In the genomic region with DNA sequence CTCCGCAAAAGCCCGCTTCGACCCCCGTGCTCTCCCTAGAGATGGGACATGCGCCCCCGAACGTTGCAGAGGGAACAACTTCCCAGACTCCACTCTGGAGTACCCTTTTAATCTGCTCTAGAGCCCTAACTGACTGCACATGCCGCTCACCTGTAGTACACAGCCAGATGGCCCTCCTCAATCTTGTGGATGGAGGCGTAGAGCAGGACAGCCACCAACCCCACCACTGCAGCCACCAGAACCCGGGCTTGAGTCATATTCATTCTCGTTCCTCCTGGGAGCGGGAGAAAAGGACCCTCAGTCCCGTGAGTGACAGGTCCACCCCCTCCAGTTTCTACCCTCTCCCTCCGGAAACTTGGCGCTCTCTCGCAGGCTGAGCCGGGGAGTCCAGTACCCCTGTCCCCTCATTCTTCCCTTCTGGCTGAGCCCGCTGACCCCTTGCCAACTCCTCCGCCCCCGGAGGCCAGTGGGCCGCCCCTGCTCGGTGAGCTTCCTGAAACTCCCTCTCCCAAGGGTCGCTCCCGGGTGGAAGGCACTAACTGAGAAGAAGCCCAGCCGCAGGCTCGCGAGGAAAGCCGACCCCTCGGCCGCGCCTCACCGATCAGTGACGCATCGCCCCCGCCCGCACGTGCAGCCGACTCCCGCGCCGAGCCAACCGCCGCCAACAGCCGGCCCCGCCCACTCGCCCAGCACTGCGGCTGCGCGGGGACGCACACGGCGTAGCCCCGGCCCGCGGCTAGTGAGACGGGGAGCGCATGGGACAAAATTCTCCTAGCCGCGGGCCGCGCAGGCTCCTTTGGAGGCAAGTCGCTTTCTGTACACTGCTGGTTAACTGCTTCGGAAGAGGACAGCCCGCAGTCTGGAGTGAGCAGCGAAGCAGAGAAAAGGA, we compare ENCODE assay signal across 8 cellular contexts. TPM values are rescaled to one million over a fixed set of nuclear protein-coding genes. Genes with fewer than 3 reads are reported as not detected.
A peak's percentile ranks its signal among the peaks of the same experiment; 100 is the strongest.
DNase-seq lines count a peak whose midpoint lies in the region; ATAC-seq and TF ChIP-seq lines count a peak whose summit lies in the region.

A gene (minus strand): TSS at position 666 of the 889 bp plus-strand sequence. CDS start 403 bp downstream, at position 263.

- peaks cover 63% of the 10 kb centered on the region for H3K4me1 Mint-ChIP-seq in activated naive CD8-positive, alpha-beta T cell (ENCODE audit: low read depth)
- H3K4me1 Mint-ChIP-seq in glutamatergic neuron (ENCODE audit: low read depth, unreplicated experiment): peaks cover 9% of the 10 kb centered on the region
- peaks cover 29% of the 10 kb centered on the region for H3K4me1 Mint-ChIP-seq in osteocyte (ENCODE audit: unreplicated experiment)

- H3K4me3 ChIP-seq in GM08714 (ENCODE audit: low read length) (peak within 1 kb of the TSS; percentile 97), thoracic aorta (peak within 1 kb of the TSS; percentile 96)

- peaks cover 4% of the 10 kb centered on the region for H3K36me3 Mint-ChIP-seq in activated naive CD8-positive, alpha-beta T cell
- H3K36me3 Mint-ChIP-seq in glutamatergic neuron (ENCODE audit: unreplicated experiment) (no peaks in the 10 kb centered on the region), osteocyte (ENCODE audit: unreplicated experiment) (peaks cover 10% of the 10 kb centered on the region)

- TF ChIP-seq CTCF in glutamatergic neuron (IDR thresholded peaks at IDR 0.05; ENCODE audit: partially characterized antibody, unreplicated experiment) (no peak), osteocyte (IDR thresholded peaks at IDR 0.05) (no peak), thoracic aorta (IDR thresholded peaks at IDR 0.05) (no peak)

- no peaks in the 10 kb centered on the region for H3K27me3 ChIP-seq in thoracic aorta (replicated peaks; ENCODE audit: insufficient read depth)

- H3K9me3 Mint-ChIP-seq in activated naive CD8-positive, alpha-beta T cell (ENCODE audit: low read depth): no peaks in the 10 kb centered on the region
- H3K9me3 Mint-ChIP-seq in glutamatergic neuron (ENCODE audit: unreplicated experiment) (peaks cover 7% of the 10 kb centered on the region), osteocyte (ENCODE audit: unreplicated experiment) (no peaks in the 10 kb centered on the region)

- peak within 1 kb of the TSS; percentile 99 for H3K27ac Mint-ChIP-seq in activated naive CD8-positive, alpha-beta T cell
- H3K27ac Mint-ChIP-seq in glutamatergic neuron (ENCODE audit: unreplicated experiment): peak within 1 kb of the TSS; percentile 94
- H3K27ac Mint-ChIP-seq in osteocyte (ENCODE audit: unreplicated experiment): peak within 1 kb of the TSS; percentile 93

- DNase-seq in NCI-H1092 treated with DMSO at 0.1 percent for 48 hours (lab: John Stamatoyannopoulos, UW): peak; percentile 84
- peak; percentile 88 for DNase-seq in SKM-1 treated with dmso at 0.1 percent for 144 hours (lab: John Stamatoyannopoulos, UW; ENCODE audit: unreplicated experiment)
- DNase-seq in glutamatergic neuron: peak; percentile 98
- peak; percentile 97 for DNase-seq in osteocyte (ENCODE audit: extremely low spot score, unreplicated experiment)
- peak; percentile 70 for DNase-seq in thoracic aorta (ENCODE audit: low spot score)

- no peaks in the 10 kb centered on the region for H3K27me3 Mint-ChIP-seq in activated naive CD8-positive, alpha-beta T cell
- peaks cover 3% of the 10 kb centered on the region for H3K27me3 Mint-ChIP-seq in glutamatergic neuron (ENCODE audit: unreplicated experiment)
- no peaks in the 10 kb centered on the region for H3K27me3 Mint-ChIP-seq in osteocyte (ENCODE audit: unreplicated experiment)

- ATAC-seq in HG02588 (IDR thresholded peaks at IDR 0.05; ENCODE audit: unreplicated experiment) (peak; percentile 88), thoracic aorta (ENCODE audit: insufficient number of reproducible peaks, low FRiP score, low read depth) (peak; percentile 91)

- H3K36me3 ChIP-seq in thoracic aorta: no peaks in the 10 kb centered on the region

- no peaks in the 10 kb centered on the region for H3K9me3 ChIP-seq in thoracic aorta

- H3K27ac ChIP-seq in thoracic aorta: peak within 1 kb of the TSS; percentile 83 to 92

- peaks cover 8 to 22% of the 10 kb centered on the region in 2 donors for H3K4me1 ChIP-seq in thoracic aorta (ENCODE audit: control insufficient read depth in 1 of 2, low read depth in 2 of 2)

- peak within 1 kb of the TSS; percentile 100 for H3K4me3 Mint-ChIP-seq in activated naive CD8-positive, alpha-beta T cell
- peak within 1 kb of the TSS; percentile 99 for H3K4me3 Mint-ChIP-seq in glutamatergic neuron (ENCODE audit: unreplicated experiment)
- H3K4me3 Mint-ChIP-seq in osteocyte (ENCODE audit: unreplicated experiment): peak within 1 kb of the TSS; percentile 94

RNA-seq across cellular contexts. Expression of the gene that starts here (rescaled TPM):
- total RNA-seq in glutamatergic neuron (ENCODE audit: unreplicated experiment) (7.6 TPM), osteocyte (28.2 and 34.4 TPM in 2 replicates), thoracic aorta (10 to 100 TPM in 1 of 2 donors, 1 to 10 TPM in 1; 9.3 to 21.2 TPM)

Comparison
In these comparisons a context has a peak if more than half of its experiments do, and no peak if none do; other contexts are left out.
1. Peak in every context shown above with its lines: DNase-seq, ATAC-seq, H3K4me3 ChIP-seq and H3K27ac ChIP-seq.